In genomic region chr1:11070876-11071275, GRCh38 we compare ENCODE assay signal across 27 cellular contexts. TPM values are rescaled to one million over a fixed set of nuclear protein-coding genes. Genes with fewer than 3 reads are reported as not detected.
DNase-seq lines count a peak whose midpoint lies in the region; ATAC-seq and TF ChIP-seq lines count a peak whose summit lies in the region.
"Had no signal": no experiment of that assay in that cellular context is flagged by ENCODE, and none has a peak within 500 bp of the region (broad histone marks: within the 10 kb centered on the region; RNA-seq: fewer than 3 reads in every experiment).

No MANE protein-coding gene starts in this region.

- H3K9me3 ChIP-seq in T-helper 17 cell (ENCODE audit: control insufficient read depth, low read length, poor library complexity, severe bottlenecking), result no peaks in the 10 kb centered on the region
- H3K9me3 ChIP-seq: BLaER1, Caco-2, MG63, neutrophil, thoracic aorta had no signal

- H3K4me3 Mint-ChIP-seq in activated T-cell treated with anti-CD3 and anti-CD28 coated beads, Interleukin-2, amount 50 U/mL, for 24 hours, result no peak overlapping the region
- no peak overlapping the region for H3K4me3 Mint-ChIP-seq in activated T-cell treated with anti-CD3 and anti-CD28 coated beads, Interleukin-2, amount 50 U/mL, for 4 hours
- no peak overlapping the region for H3K4me3 Mint-ChIP-seq in T-helper 17 cell
- H3K4me3 Mint-ChIP-seq in stimulated activated memory B cell treated with anti-CD40 and anti-IgM and Interleukin-4, amounts not matched to agents 10 μg/mL and 1 μg/mL and 100 μg/mL, for 72 hours, result no peak overlapping the region
- H3K4me3 Mint-ChIP-seq: memory B cell, WTC11 had no signal

- no peak for ATAC-seq in activated T-cell treated with anti-CD3 and anti-CD28 coated beads, Interleukin-2, amount 50 U/mL, for 4 hours
- ATAC-seq in T-helper 17 cell, result no peak
- ATAC-seq in esophagus mucosa, result peak; percentile 14
- no peak for ATAC-seq in stimulated activated memory B cell treated with anti-CD40 and anti-IgM and Interleukin-4, amounts not matched to agents 10 μg/mL and 1 μg/mL and 100 μg/mL, for 72 hours
- ATAC-seq: SK-N-SH treated with all-trans-retinoic acid at 6 μM for 48 hours, WTC11 had no signal

- H3K36me3 Mint-ChIP-seq in activated T-cell treated with anti-CD3 and anti-CD28 coated beads, Interleukin-2, amount 50 U/mL, for 24 hours (ENCODE audit: low read depth), result peaks cover 95% of the 10 kb centered on the region
- H3K36me3 Mint-ChIP-seq in activated T-cell treated with anti-CD3 and anti-CD28 coated beads, Interleukin-2, amount 50 U/mL, for 4 hours (ENCODE audit: insufficient read depth), result peaks cover 42% of the 10 kb centered on the region
- peaks cover 10% of the 10 kb centered on the region for H3K36me3 Mint-ChIP-seq in T-helper 17 cell (ENCODE audit: low read depth)
- H3K36me3 Mint-ChIP-seq in stimulated activated memory B cell treated with anti-CD40 and anti-IgM and Interleukin-4, amounts not matched to agents 10 μg/mL and 1 μg/mL and 100 μg/mL, for 72 hours, result peaks cover 65% of the 10 kb centered on the region

- no peak overlapping the region for H3K27ac ChIP-seq in coronary artery
- H3K27ac ChIP-seq: BLaER1, neutrophil, thoracic aorta had no signal

- no peak overlapping the region for H3K4me3 ChIP-seq in coronary artery
- H3K4me3 ChIP-seq: BLaER1, MG63, thoracic aorta had no signal

- no peaks in the 10 kb centered on the region for H3K27me3 Mint-ChIP-seq in activated T-cell treated with anti-CD3 and anti-CD28 coated beads, Interleukin-2, amount 50 U/mL, for 24 hours
- H3K27me3 Mint-ChIP-seq in activated T-cell treated with anti-CD3 and anti-CD28 coated beads, Interleukin-2, amount 50 U/mL, for 4 hours (ENCODE audit: low read depth), result no peaks in the 10 kb centered on the region
- H3K27me3 Mint-ChIP-seq in T-helper 17 cell, result no peaks in the 10 kb centered on the region
- H3K27me3 Mint-ChIP-seq in stimulated activated memory B cell treated with anti-CD40 and anti-IgM and Interleukin-4, amounts not matched to agents 10 μg/mL and 1 μg/mL and 100 μg/mL, for 72 hours, result no peaks in the 10 kb centered on the region
- H3K27me3 Mint-ChIP-seq: memory B cell had no signal

- DNase-seq in activated T-cell treated with anti-CD3 and anti-CD28 coated beads, Interleukin-2, amount 50 U/mL, for 24 hours, result no peak
- DNase-seq in activated T-cell treated with anti-CD3 and anti-CD28 coated beads, Interleukin-2, amount 50 U/mL, for 4 hours, result no peak
- DNase-seq in T-helper 17 cell (no peak), NCI-H1092 (lab: John Stamatoyannopoulos, UW) (no peak), NCI-H2107 (lab: John Stamatoyannopoulos, UW) (no peak), coronary artery (ENCODE audit: low spot score) (no peak)
- DNase-seq: ACHN; activated T-cell treated with anti-CD3 and anti-CD28 coated beads, Interleukin-2, amount 50 U/mL, for 48 hours; effector CD8-positive, alpha-beta T cell; foreskin fibroblast; GOT3; left colon; MG63; NCI-H1417 treated with DMSO at 0.1 percent for 48 hours; NCI-H2171 treated with DMSO at 0.1 percent for 48 hours; NCI-H526 treated with DMSO at 0.1 percent for 48 hours; small intestine had no signal

- no peak for TF ChIP-seq CTCF in coronary artery (IDR thresholded peaks at IDR 0.05)

- peaks cover 17% of the 10 kb centered on the region for H3K4me1 Mint-ChIP-seq in activated T-cell treated with anti-CD3 and anti-CD28 coated beads, Interleukin-2, amount 50 U/mL, for 24 hours (ENCODE audit: low read depth)
- no peaks in the 10 kb centered on the region for H3K4me1 Mint-ChIP-seq in activated T-cell treated with anti-CD3 and anti-CD28 coated beads, Interleukin-2, amount 50 U/mL, for 4 hours (ENCODE audit: low read depth)
- peaks cover 5% of the 10 kb centered on the region for H3K4me1 Mint-ChIP-seq in T-helper 17 cell
- H3K4me1 Mint-ChIP-seq in stimulated activated memory B cell treated with anti-CD40 and anti-IgM and Interleukin-4, amounts not matched to agents 10 μg/mL and 1 μg/mL and 100 μg/mL, for 72 hours, result peaks cover 5% of the 10 kb centered on the region

- peak overlapping the region; percentile 86 for H3K27ac Mint-ChIP-seq in activated T-cell treated with anti-CD3 and anti-CD28 coated beads, Interleukin-2, amount 50 U/mL, for 24 hours
- peak overlapping the region; percentile 91 for H3K27ac Mint-ChIP-seq in T-helper 17 cell
- peak overlapping the region; percentile 4 for H3K27ac Mint-ChIP-seq in stimulated activated memory B cell treated with anti-CD40 and anti-IgM and Interleukin-4, amounts not matched to agents 10 μg/mL and 1 μg/mL and 100 μg/mL, for 72 hours

- no peaks in the 10 kb centered on the region for H3K9me3 Mint-ChIP-seq in activated T-cell treated with anti-CD3 and anti-CD28 coated beads, Interleukin-2, amount 50 U/mL, for 24 hours
- H3K9me3 Mint-ChIP-seq in activated T-cell treated with anti-CD3 and anti-CD28 coated beads, Interleukin-2, amount 50 U/mL, for 4 hours, result no peaks in the 10 kb centered on the region
- H3K9me3 Mint-ChIP-seq in stimulated activated memory B cell treated with anti-CD40 and anti-IgM and Interleukin-4, amounts not matched to agents 10 μg/mL and 1 μg/mL and 100 μg/mL, for 72 hours, result no peaks in the 10 kb centered on the region
- H3K9me3 Mint-ChIP-seq: memory B cell, WTC11 had no signal

RNA-seq across cellular contexts. Expression of gene SRM, which starts 11.1 kb away (rescaled TPM):
- 100 to 1,000 TPM; 622 to 706 (median 667) TPM for total RNA-seq in activated T-cell treated with anti-CD3 and anti-CD28 coated beads, Interleukin-2, amount 50 U/mL, for 4 hours
- 10 to 100 TPM; 37.5 to 39.5 TPM for total RNA-seq in T-helper 17 cell
- total RNA-seq in esophagus mucosa, result 54.6 TPM

RNA-seq across cellular contexts. Expression of gene MASP2, which starts 23.8 kb away (rescaled TPM):
- total RNA-seq in activated T-cell treated with anti-CD3 and anti-CD28 coated beads, Interleukin-2, amount 50 U/mL, for 4 hours, result 1 to 10 TPM in 1 of 3 donors, under 1 TPM in 2; 0.48 to 1.0 (median 0.50) TPM
- under 1 TPM; 0.18 to 0.30 TPM for total RNA-seq in T-helper 17 cell
- total RNA-seq in esophagus mucosa, result not detected
- total RNA-seq: epithelial cell of proximal tubule, left colon, thoracic aorta had no signal

RNA-seq across cellular contexts. Expression of gene EXOSC10, which starts 28.8 kb away (rescaled TPM):
- total RNA-seq in activated T-cell treated with anti-CD3 and anti-CD28 coated beads, Interleukin-2, amount 50 U/mL, for 4 hours, result 10 to 100 TPM; 82.8 to 86.6 (median 85.1) TPM
- 10 to 100 TPM; 73.8 to 82.7 TPM for total RNA-seq in T-helper 17 cell
- 35.2 TPM for total RNA-seq in esophagus mucosa

RNA-seq across cellular contexts. Expression of gene TARDBP, which starts 58.4 kb away (rescaled TPM):
- total RNA-seq in activated T-cell treated with anti-CD3 and anti-CD28 coated beads, Interleukin-2, amount 50 U/mL, for 4 hours, result 100 to 1,000 TPM; 196 to 208 (median 201) TPM
- total RNA-seq in T-helper 17 cell, result 100 to 1,000 TPM; 121 to 135 TPM
- 94.1 TPM for total RNA-seq in esophagus mucosa

Comparison
In these comparisons a context has a peak if more than half of its experiments do, and no peak if none do; other contexts are left out.
1. H3K27ac Mint-ChIP-seq: peak in every context shown above with its lines; median percentile 91 in T-helper 17 cell; 86 in activated T-cell treated with anti-CD3 and anti-CD28 coated beads, Interleukin-2, amount 50 U/mL, for 24 hours; 4 in stimulated activated memory B cell treated with anti-CD40 and anti-IgM and Interleukin-4, amounts not matched to agents 10 μg/mL and 1 μg/mL and 100 μg/mL, for 72 hours.
2. RNA of gene SRM, which starts 11.1 kb away (total RNA-seq): 622 to 706 TPM in activated T-cell treated with anti-CD3 and anti-CD28 coated beads, Interleukin-2, amount 50 U/mL, for 4 hours; 54.6 TPM in esophagus mucosa (single experiment) and 37.5 to 39.5 TPM in T-helper 17 cell; every median in the first group is over 10 times any median in the second.